Comparison of ENCODE assay signal across 8 cellular contexts in genomic region chr3:159988617-159989251, GRCh38. TPM values are rescaled to one million over a fixed set of nuclear protein-coding genes. Genes with fewer than 3 reads are reported as not detected.
DNase-seq lines count a peak whose midpoint lies in the region; ATAC-seq and TF ChIP-seq lines count a peak whose summit lies in the region.

Gene IL12A, plus strand, starts transcription at chr3:159988835.

- H3K4me1 ChIP-seq in DND-41 (ENCODE audit: insufficient read depth, low read length) (no peaks in the 10 kb centered on the region), HUES48 (ENCODE audit: control insufficient read depth, insufficient read depth, low read length) (peaks cover 15% of the 10 kb centered on the region)

- H3K4me2 ChIP-seq in DND-41 (ENCODE audit: insufficient read depth, low read length) = no peak within 1 kb of the TSS

- H3K9ac ChIP-seq in DND-41 (ENCODE audit: low read depth, low read length) = no peak within 1 kb of the TSS
- H3K9ac ChIP-seq in HUES48 (ENCODE audit: low read depth, low read length) = peak within 1 kb of the TSS; percentile 54; the same call in 1 of the 2 replicates

- no peaks in the 10 kb centered on the region for H3K79me2 ChIP-seq in DND-41 (ENCODE audit: insufficient read depth, low read length)

- intact Hi-C loops in cardiac septum (cut with DNase I) = loop anchor here (5.0 kb wide), 1 partner anchor 106 kb away; no protein-coding TSS in a partner anchor
- intact Hi-C loops in posterior vena cava (cut with DNase I) = no loop called here

- H3K9me3 ChIP-seq in DND-41 (ENCODE audit: insufficient read depth, low read length, severe bottlenecking) (no peaks in the 10 kb centered on the region), HUES48 (ENCODE audit: control insufficient read depth, insufficient read depth, low read length) (peaks cover 5% of the 10 kb centered on the region; the same call in 1 of the 2 replicates)

- H3K9me3 Mint-ChIP-seq in activated naive CD4-positive, alpha-beta T cell treated with anti-CD3 and anti-CD28 coated beads, Interleukin-2, amount 50 U/mL, for 72 hours = no peaks in the 10 kb centered on the region

- ATAC-seq in DND-41 (ENCODE audit: insufficient read depth, low read depth) (0 out of 3 replicates have a peak, but pooled peaks have one; percentile 19), GM21447 (IDR thresholded peaks at IDR 0.05; ENCODE audit: unreplicated experiment) (peak; percentile 93)
- peak; percentile 88 to 95 for ATAC-seq in activated naive CD4-positive, alpha-beta T cell treated with anti-CD3 and anti-CD28 coated beads, Interleukin-2, amount 50 U/mL, for 72 hours

- peak; percentile 23 for TF ChIP-seq CTCF in DND-41 (IDR thresholded peaks at IDR 0.05; ENCODE audit: borderline replicate concordance, extremely low read depth, low read length, poor library complexity, severe bottlenecking)

- H3K4me3 ChIP-seq in DND-41 (ENCODE audit: low read depth in 1 of 2, low read length in 2 of 2) (no peak within 1 kb of the TSS), HUES48 (ENCODE audit: low read depth, low read length) (peak within 1 kb of the TSS; percentile 76)

- H3K27ac ChIP-seq in DND-41 (ENCODE audit: low read length) (no peak within 1 kb of the TSS), HUES48 (ENCODE audit: low read depth, low read length) (no peak within 1 kb of the TSS)

- H3K36me3 Mint-ChIP-seq in activated naive CD4-positive, alpha-beta T cell treated with anti-CD3 and anti-CD28 coated beads, Interleukin-2, amount 50 U/mL, for 72 hours = no peaks in the 10 kb centered on the region

- H3K27me3 ChIP-seq in DND-41 (ENCODE audit: insufficient read depth, low read length, poor library complexity) (peaks cover 3% of the 10 kb centered on the region), HUES48 (ENCODE audit: control insufficient read depth, insufficient read depth, low read length) (peaks cover 12% of the 10 kb centered on the region; the same call in 1 of the 2 replicates)

- DNase-seq in DND-41 = no peak
- DNase-seq in SK-N-DZ (ENCODE audit: low spot score) = peak; percentile 45
- peak; percentile 83 to 89 for DNase-seq in activated naive CD4-positive, alpha-beta T cell treated with anti-CD3 and anti-CD28 coated beads, Interleukin-2, amount 50 U/mL, for 72 hours (ENCODE audit: low spot score in 2 of 2)
- DNase-seq in cardiac septum (ENCODE audit: low spot score) = peak; percentile 88
- DNase-seq in posterior vena cava (ENCODE audit: low spot score) = peak; percentile 94
- DNase-seq in ureter (ENCODE audit: low spot score) = peak; percentile 77

- H3K27ac Mint-ChIP-seq in activated naive CD4-positive, alpha-beta T cell treated with anti-CD3 and anti-CD28 coated beads, Interleukin-2, amount 50 U/mL, for 72 hours = peak within 1 kb of the TSS; percentile 61 to 66

- no peaks in the 10 kb centered on the region for H4K20me1 ChIP-seq in DND-41 (ENCODE audit: insufficient read depth, low read length)

- H3K36me3 ChIP-seq in DND-41 (ENCODE audit: insufficient read depth, low read length) = no peaks in the 10 kb centered on the region
- H3K36me3 ChIP-seq in HUES48 (ENCODE audit: control insufficient read depth, insufficient read depth, low read length) = no peaks in the 10 kb centered on the region

- H2AFZ ChIP-seq in DND-41 (ENCODE audit: low read depth, low read length) = no peak within 1 kb of the TSS

RNA-seq across cellular contexts. Expression of gene IL12A, which starts in this region (rescaled TPM):
- 2.8 and 3.7 TPM in 2 replicates for polyA plus RNA-seq in SK-N-DZ (2014; cell fraction: cytosol; rRNA removed)
- 3.6 and 6.0 TPM in 2 replicates for polyA plus RNA-seq in SK-N-DZ (2014; cell fraction: nucleus; rRNA removed)
- not detected for total RNA-seq in activated naive CD4-positive, alpha-beta T cell treated with anti-CD3 and anti-CD28 coated beads, Interleukin-2, amount 50 U/mL, for 72 hours
- total RNA-seq in cardiac septum = 0.51 TPM
- under 1 TPM in 1 of 2 donors, not detected in 1; 0.38 TPM for total RNA-seq in posterior vena cava
- total RNA-seq in ureter = 1.1 TPM

Comparison
In these comparisons a context has a peak if more than half of its experiments do, and no peak if none do; other contexts are left out.
1. Peak in DNase-seq and ATAC-seq in activated naive CD4-positive, alpha-beta T cell treated with anti-CD3 and anti-CD28 coated beads, Interleukin-2, amount 50 U/mL, for 72 hours; RNA of the gene not detected or under 1 TPM.
2. Peak in DNase-seq in cardiac septum; RNA of the gene not detected or under 1 TPM.
3. Peak in DNase-seq in posterior vena cava; RNA of the gene not detected or under 1 TPM.
4. ATAC-seq: peak in every context shown above with its lines; median percentile 93 in GM21447; 92 in activated naive CD4-positive, alpha-beta T cell treated with anti-CD3 and anti-CD28 coated beads, Interleukin-2, amount 50 U/mL, for 72 hours; 19 in DND-41.